ENCODE assay signal across 14 cellular contexts in genomic region chr11:27200779-27201453, GRCh38.
DNase-seq lines count a peak whose midpoint lies in the region; TF ChIP-seq lines count a peak whose summit lies in the region.
"Had no signal": no experiment of that assay in that cellular context is flagged by ENCODE, and none has a peak within 500 bp of the region (broad histone marks: within the 10 kb centered on the region; RNA-seq: fewer than 3 reads in every experiment).

No MANE protein-coding gene starts in this region.

- H2BK12ac ChIP-seq in mesenchymal stem cell (ENCODE audit: low read length in 2 of 2): peak overlapping the region in 1 of 2 experiments; percentile 10

- H3K4me1 ChIP-seq in HEK293 (ENCODE audit: control insufficient read depth, insufficient read depth, low read length): peaks cover 20% of the 10 kb centered on the region
- peaks cover 11% of the 10 kb centered on the region for H3K4me1 ChIP-seq in mesenchymal stem cell (ENCODE audit: control insufficient read depth, insufficient read depth, low read depth, low read length)
- peaks cover 3 to 55% (median 16%) of the 10 kb centered on the region in 6 donors for H3K4me1 ChIP-seq in spleen

- no peaks in the 10 kb centered on the region for H3K79me1 ChIP-seq in mesenchymal stem cell (replicated peaks; ENCODE audit: low read length, poor library complexity, severe bottlenecking)

- H2BK120ac ChIP-seq in mesenchymal stem cell (ENCODE audit: low read depth, low read length): no peak overlapping the region

- H3K4ac ChIP-seq in mesenchymal stem cell (ENCODE audit: low read depth in 1 of 2, low read length in 2 of 2): peak overlapping the region in 1 of 2 experiments; percentile 24

- no peaks in the 10 kb centered on the region for H3K9me3 ChIP-seq in HEK293 (ENCODE audit: control insufficient read depth, insufficient read depth, low read depth, low read length)
- no peaks in the 10 kb centered on the region for H3K9me3 ChIP-seq in mesenchymal stem cell (ENCODE audit: control insufficient read depth, low read length)
- H3K9me3 ChIP-seq in spleen: no peaks in the 10 kb centered on the region

- H3K27me3 ChIP-seq in mesenchymal stem cell (ENCODE audit: control insufficient read depth in 1 of 2, insufficient read depth in 1 of 2, low read length in 2 of 2) (no peaks in the 10 kb centered on the region), spleen (replicated peaks in 1 of 7) (no peaks in the 10 kb centered on the region)

- no peak for TF ChIP-seq POLR2A in spleen (IDR thresholded peaks at IDR 0.05)

- H2AK5ac ChIP-seq in mesenchymal stem cell (ENCODE audit: low read length, severe bottlenecking): peak overlapping the region; percentile 20

- no peak overlapping the region for H2BK5ac ChIP-seq in mesenchymal stem cell (ENCODE audit: low read depth, low read length, poor library complexity, severe bottlenecking)

- no peak overlapping the region for H3K4me3 ChIP-seq in HEK293 (ENCODE audit: low read depth, low read length)
- no peak overlapping the region for H3K4me3 ChIP-seq in mesenchymal stem cell (ENCODE audit: insufficient read depth in 1 of 2, low read depth in 1 of 2, low read length in 2 of 2)
- H3K4me3 ChIP-seq in spleen: no peak overlapping the region

- peak overlapping the region; percentile 93 for H3K27ac ChIP-seq in HEK293 (ENCODE audit: extremely low read depth, low read depth, low read length)
- peak overlapping the region; percentile 75 for H3K27ac ChIP-seq in RWPE1
- H3K27ac ChIP-seq in mesenchymal stem cell (ENCODE audit: low read length, poor library complexity, severe bottlenecking): peak overlapping the region; percentile 65
- peak overlapping the region in 6 of 8 donors; percentile 50 to 79 (median 60) for H3K27ac ChIP-seq in spleen
- H3K27ac ChIP-seq: HL-60 had no signal

- no peak overlapping the region for H3K14ac ChIP-seq in mesenchymal stem cell (ENCODE audit: low read length in 2 of 2)

- H3K9me3 Mint-ChIP-seq in endothelial cell (ENCODE audit: unreplicated experiment): no peaks in the 10 kb centered on the region
- H3K9me3 Mint-ChIP-seq: CD8-positive, alpha-beta T cell; dendritic cell treated with granulocyte-macrophage colony-stimulating factor and Interleukin-4, amounts not matched to agents 40 ng/mL and 50 ng/mL, for 4 days had no signal

- no peak overlapping the region for H3K9ac ChIP-seq in mesenchymal stem cell (ENCODE audit: low read length)

- H3K18ac ChIP-seq in mesenchymal stem cell (ENCODE audit: low read depth in 1 of 2, low read length in 2 of 2): no peak overlapping the region

- H3K36me3 Mint-ChIP-seq in endothelial cell (ENCODE audit: low read depth, unreplicated experiment): no peaks in the 10 kb centered on the region
- H3K36me3 Mint-ChIP-seq: CD8-positive, alpha-beta T cell had no signal

- WGBS in mesenchymal stem cell: 100% methylated on average over 1 of the region's 1 CpG
- WGBS in spleen, 5 donors: 88 to 100% (median 90%) methylated on average over 1 of the region's 1 CpG

- no peak overlapping the region for H2AFZ ChIP-seq in mesenchymal stem cell (ENCODE audit: low read depth, low read length)

- H3K4me1 Mint-ChIP-seq in endothelial cell (ENCODE audit: unreplicated experiment): peaks cover 3% of the 10 kb centered on the region
- H3K4me1 Mint-ChIP-seq: activated CD4-positive, alpha-beta T cell treated with anti-CD3 and anti-CD28 coated beads for 36 hours had no signal

- DNase-seq in RWPE1 (ENCODE audit: low spot score): no peak
- DNase-seq in mesenchymal stem cell: no peak
- DNase-seq in spleen: no peak
- no peak for DNase-seq in NCI-H524 treated with DMSO at 0.1 percent for 48 hours (lab: John Stamatoyannopoulos, UW)
- DNase-seq in cortex of kidney (lab: John Stamatoyannopoulos, UW): no peak
- no peak for DNase-seq in endothelial cell (ENCODE audit: low spot score)
- no peak for DNase-seq in DMS114 treated with DMSO at 0.1 percent for 48 hours (lab: John Stamatoyannopoulos, UW; ENCODE audit: unreplicated experiment)
- DNase-seq: activated CD4-positive, alpha-beta T cell treated with anti-CD3 and anti-CD28 coated beads for 36 hours; CD8-positive, alpha-beta T cell; GDM1; stimulated activated CD4-positive, alpha-beta T cell treated with anti-CD3 and anti-CD28 coated beads, Interleukin-2, amount 100 ng/mL, for 48 hours had no signal

- H3K36me3 ChIP-seq in HEK293 (ENCODE audit: control insufficient read depth in 2 of 2, insufficient read depth in 1 of 2, low read length in 2 of 2): peaks cover 0 to 3% of the 10 kb centered on the region in 2 experiments; a peak in 1 of 3 replicates
- no peaks in the 10 kb centered on the region for H3K36me3 ChIP-seq in mesenchymal stem cell (ENCODE audit: control insufficient read depth in 1 of 2, insufficient read depth in 2 of 2, low read depth in 1 of 2, low read length in 2 of 2)
- no peaks in the 10 kb centered on the region for H3K36me3 ChIP-seq in spleen

- POLR2A ChIA-PET in HEK293 (lab: Yijun Ruan, JAX) (no interaction called here), RWPE1 (lab: Yijun Ruan, JAX; ENCODE audit: low non-redundant PET) (no interaction called here)

- no peak overlapping the region for H4K91ac ChIP-seq in mesenchymal stem cell (ENCODE audit: low read length)

- CTCF ChIA-PET in HEK293 (lab: Yijun Ruan, JAX): interaction anchor here (1.1 to 6.9 kb wide), 7 partner anchors 9 to 297 kb away, joined by 4 to 40 read pairs (median 8); no protein-coding TSS in a partner anchor
- CTCF ChIA-PET in RWPE1 (lab: Yijun Ruan, JAX): interaction anchor here (0.6 kb wide), 1 partner anchor 84 kb away, joined by 6 read pairs; no protein-coding TSS in a partner anchor

- no peak overlapping the region for H4K8ac ChIP-seq in mesenchymal stem cell (ENCODE audit: low read length)

- TF ChIP-seq CTCF in HEK293 (tag by site-specific recombination; IDR thresholded peaks at IDR 0.05) (no peak), RWPE1 (conservative IDR thresholded peaks at IDR 0.05; ENCODE audit: low read depth) (no peak), spleen (IDR thresholded peaks at IDR 0.05 in 8 of 11, conservative IDR thresholded peaks at IDR 0.05 in 3 of 11) (no peak), endothelial cell (IDR thresholded peaks at IDR 0.05; ENCODE audit: unreplicated experiment) (no peak)

- peaks cover 2% of the 10 kb centered on the region for H3K27me3 Mint-ChIP-seq in endothelial cell (ENCODE audit: unreplicated experiment)

- H3K23ac ChIP-seq in mesenchymal stem cell (ENCODE audit: low read length in 2 of 2): no peak overlapping the region

- intact Hi-C loops in spleen (cut with DNase I; ENCODE audit: low total_unique reads): no loop called here

- no peak overlapping the region for H3K27ac Mint-ChIP-seq in endothelial cell (ENCODE audit: unreplicated experiment)
- H3K27ac Mint-ChIP-seq: activated CD4-positive, alpha-beta T cell treated with anti-CD3 and anti-CD28 coated beads for 36 hours; CD8-positive, alpha-beta T cell; dendritic cell treated with granulocyte-macrophage colony-stimulating factor and Interleukin-4, amounts not matched to agents 40 ng/mL and 50 ng/mL, for 4 days had no signal

- H3K4me2 ChIP-seq in mesenchymal stem cell (ENCODE audit: low read length, poor library complexity, severe bottlenecking): no peak overlapping the region

- H2BK15ac ChIP-seq in mesenchymal stem cell (ENCODE audit: low read depth, poor library complexity, severe bottlenecking): no peak overlapping the region

- no peak overlapping the region for H3K4me3 Mint-ChIP-seq in endothelial cell (ENCODE audit: unreplicated experiment)
- H3K4me3 Mint-ChIP-seq: activated CD4-positive, alpha-beta T cell treated with anti-CD3 and anti-CD28 coated beads for 36 hours; CD8-positive, alpha-beta T cell; dendritic cell treated with granulocyte-macrophage colony-stimulating factor and Interleukin-4, amounts not matched to agents 40 ng/mL and 50 ng/mL, for 4 days had no signal

TF ChIP-seq in HEK293, 187 proteins besides CTCF, POLR2A, EP300 and RAD21:
- no peak for TF ChIP-seq RBAK (tag by site-specific recombination; IDR thresholded peaks at IDR 0.05)
- TF ChIP-seq ZNF664 (tag by site-specific recombination; IDR thresholded peaks at IDR 0.05): peak; percentile 65; the same call in 1 of the 2 replicates
- TF ChIP-seq ZFHX2 (tag by site-specific recombination; conservative IDR thresholded peaks at IDR 0.05): peak; percentile 52
- 0 out of 2 replicates have a peak, but pooled peaks have one; percentile 52 for TF ChIP-seq ZNF792 (tag by site-specific recombination; IDR thresholded peaks at IDR 0.05)
